31 cellular contexts compared by ENCODE assay signal in genomic region chr11:128865490-128865889, GRCh38. TPM values are rescaled to one million over a fixed set of nuclear protein-coding genes. Genes with fewer than 3 reads are reported as not detected.
A peak's percentile ranks its signal among the peaks of the same experiment; 100 is the strongest.
DNase-seq lines count a peak whose midpoint lies in the region; TF ChIP-seq lines count a peak whose summit lies in the region.
"Had no signal": no experiment of that assay in that cellular context is flagged by ENCODE, and none has a peak within 500 bp of the region (broad histone marks: within the 10 kb centered on the region; RNA-seq: fewer than 3 reads in every experiment).

No MANE protein-coding gene starts in this region.

- peaks cover 3% of the 10 kb centered on the region for H3K27me3 Mint-ChIP-seq in activated CD4-positive, alpha-beta T cell treated with anti-CD3 and anti-CD28 coated beads, Interleukin-2, amount 10 ng/mL, durations not matched to agents 24 days and 14 days

- H3K4me1 Mint-ChIP-seq in activated CD4-positive, alpha-beta T cell treated with anti-CD3 and anti-CD28 coated beads, Interleukin-2, amount 10 ng/mL, durations not matched to agents 24 days and 14 days: no peaks in the 10 kb centered on the region

- WGBS in GM23248 (ENCODE audit: low coverage in 1 of 2, low lambda C conversion rate in 2 of 2, missing lambda C conversion rate in 2 of 2), 2 experiments: 79 to 89% methylated on average over 1 of the region's 1 CpG

- peaks cover 33% of the 10 kb centered on the region for H3K4me1 ChIP-seq in GM23248 (ENCODE audit: insufficient read depth)
- H3K4me1 ChIP-seq: adrenal gland, Caco-2, neural progenitor cell, parathyroid adenoma had no signal

- H3K27ac ChIP-seq in GM23248: no peak overlapping the region
- H3K27ac ChIP-seq: adrenal gland, C4-2B, neural progenitor cell, parathyroid adenoma, right atrium auricular region had no signal

- H2AFZ ChIP-seq in GM23248: no peak overlapping the region
- H2AFZ ChIP-seq: neural progenitor cell, parathyroid adenoma had no signal

- no peaks in the 10 kb centered on the region for H3K36me3 Mint-ChIP-seq in activated CD4-positive, alpha-beta T cell treated with anti-CD3 and anti-CD28 coated beads, Interleukin-2, amount 10 ng/mL, durations not matched to agents 24 days and 14 days (ENCODE audit: low read depth)
- H3K36me3 Mint-ChIP-seq: memory B cell, neural progenitor cell had no signal

- H3K4me3 ChIP-seq in GM23248: no peak overlapping the region
- peak overlapping the region; percentile 49 for H3K4me3 ChIP-seq in epithelial cell of proximal tubule (ENCODE audit: low read depth, low read length)
- H3K4me3 ChIP-seq: adrenal gland, neural progenitor cell, right atrium auricular region, smooth muscle cell had no signal

- no peak overlapping the region for H3K27ac Mint-ChIP-seq in activated CD4-positive, alpha-beta T cell treated with anti-CD3 and anti-CD28 coated beads, Interleukin-2, amount 10 ng/mL, durations not matched to agents 24 days and 14 days
- H3K27ac Mint-ChIP-seq: memory B cell, neural progenitor cell had no signal

- no peaks in the 10 kb centered on the region; the same call in 1 of the 2 replicates for H3K27me3 ChIP-seq in GM23248 (replicated peaks; ENCODE audit: insufficient read depth)
- H3K27me3 ChIP-seq: adrenal gland, neural progenitor cell, right atrium auricular region had no signal

- H3K4me3 Mint-ChIP-seq in activated CD4-positive, alpha-beta T cell treated with anti-CD3 and anti-CD28 coated beads, Interleukin-2, amount 10 ng/mL, durations not matched to agents 24 days and 14 days: no peak overlapping the region
- H3K4me3 Mint-ChIP-seq: activated T-cell treated with anti-CD3 and anti-CD28 coated beads, Interleukin-2, amount 50 U/mL, for 4 hours; memory B cell; neural progenitor cell had no signal

- H3K4me2 ChIP-seq in GM23248 (ENCODE audit: unreplicated experiment): no peak overlapping the region
- H3K4me2 ChIP-seq: neural progenitor cell, smooth muscle cell had no signal

- DNase-seq in GM23248: peak; percentile 50
- DNase-seq in RPMI7951 (ENCODE audit: low read depth): peak; percentile 50
- DNase-seq in epithelial cell of proximal tubule (ENCODE audit: low read depth): peak; percentile 74
- DNase-seq in NCI-H146 treated with DMSO at 0.1 percent for 48 hours (lab: John Stamatoyannopoulos, UW; ENCODE audit: unreplicated experiment): no peak
- DNase-seq in superior temporal gyrus (ENCODE audit: extremely low spot score): no peak
- DNase-seq in ureter (ENCODE audit: low spot score): no peak
- no peak for DNase-seq in activated CD4-positive, alpha-beta T cell treated with anti-CD3 and anti-CD28 coated beads, Interleukin-2, amount 10 ng/mL, durations not matched to agents 24 days and 14 days
- DNase-seq: activated naive CD4-positive, alpha-beta T cell treated with Interleukin-2 at 50 U/mL for 16 hours; activated T-cell treated with anti-CD3 and anti-CD28 coated beads, Interleukin-2, amount 50 U/mL, for 4 hours; Caco-2; DND-41; effector CD4-positive, alpha-beta T cell; erythroblast; GOT3; NCI-H1105; NCI-H1930; NCI-H226; NCI-H748 treated with DMSO at 0.1 percent for 48 hours; stimulated activated CD4-positive, alpha-beta T cell treated with anti-CD3 and anti-CD28 coated beads, Interleukin-1b, Interleukin-23, amount 100 ng/mL, for 48 hours; stimulated activated CD8-positive, alpha-beta memory T cell treated with anti-CD3 and anti-CD28 coated beads, Interleukin-4, amount 100 ng/mL, for 48 hours; T-helper 2 cell; trophoblast cell had no signal

- peaks cover 21% of the 10 kb centered on the region for H3F3A ChIP-seq in GM23248 (ENCODE audit: insufficient read depth)

- H3K9ac ChIP-seq in GM23248: no peak overlapping the region
- H3K9ac ChIP-seq: neural progenitor cell, parathyroid adenoma had no signal

- no peaks in the 10 kb centered on the region for H3K9me2 ChIP-seq in GM23248 (ENCODE audit: insufficient read depth)

- TF ChIP-seq CTCF in epithelial cell of proximal tubule (conservative IDR thresholded peaks at IDR 0.05; ENCODE audit: low read depth, low read length): no peak

- no peaks in the 10 kb centered on the region for H3K9me3 Mint-ChIP-seq in activated CD4-positive, alpha-beta T cell treated with anti-CD3 and anti-CD28 coated beads, Interleukin-2, amount 10 ng/mL, durations not matched to agents 24 days and 14 days
- H3K9me3 Mint-ChIP-seq: activated T-cell treated with anti-CD3 and anti-CD28 coated beads, Interleukin-2, amount 50 U/mL, for 4 hours; memory B cell had no signal

- H3K36me3 ChIP-seq in GM23248 (ENCODE audit: low read depth): no peaks in the 10 kb centered on the region
- H3K36me3 ChIP-seq: adrenal gland, neural progenitor cell, right atrium auricular region had no signal

- no peaks in the 10 kb centered on the region for H4K20me1 ChIP-seq in GM23248 (ENCODE audit: insufficient read depth)

- in situ Hi-C loops in GM23248 (cut with MboI): no loop called here

- no peaks in the 10 kb centered on the region for H3K79me2 ChIP-seq in GM23248 (ENCODE audit: insufficient read depth)
- H3K79me2 ChIP-seq: parathyroid adenoma had no signal

- intact Hi-C loops in activated CD4-positive, alpha-beta T cell treated with anti-CD3 and anti-CD28 coated beads, Interleukin-2, amount 10 ng/mL, durations not matched to agents 24 days and 14 days (cut with micrococcal nuclease): loop anchor here (5.0 kb wide), 1 partner anchor 578 kb away; no protein-coding TSS in a partner anchor

- no peaks in the 10 kb centered on the region for H3K9me3 ChIP-seq in GM23248 (ENCODE audit: low read depth)
- H3K9me3 ChIP-seq: adrenal gland, right atrium auricular region had no signal

RNA-seq across cellular contexts. Expression of gene KCNJ1, which starts 1.6 kb away (rescaled TPM):
- total RNA-seq in GM23248 (2014; rRNA removed; shearing (Covaris generic)): not detected in 2 replicates
- polyA plus RNA-seq in GM23248 (2016; fragmentation: Nextera tagmentation; extraction: Ambion mirVana): not detected in 2 replicates
- not detected in 2 replicates for total RNA-seq in RPMI7951 (2014; rRNA removed; shearing (Covaris generic))
- not detected in 2 replicates for total RNA-seq in epithelial cell of proximal tubule
- not detected for total RNA-seq in ureter
- total RNA-seq in activated CD4-positive, alpha-beta T cell treated with anti-CD3 and anti-CD28 coated beads, Interleukin-2, amount 10 ng/mL, durations not matched to agents 24 days and 14 days: not detected in 2 replicates
- total RNA-seq: activated CD8-positive, alpha-beta memory T cell treated with anti-CD3 and anti-CD28 coated beads for 36 hours; activated T-cell treated with anti-CD3 and anti-CD28 coated beads, Interleukin-2, amount 50 U/mL, for 4 hours; adrenal gland; Caco-2; right atrium auricular region; Right ventricle myocardium inferior had no signal
- polyA plus RNA-seq: smooth muscle cell had no signal

RNA-seq across cellular contexts. Expression of gene KCNJ5, which starts 25.7 kb away (rescaled TPM):
- total RNA-seq in GM23248 (2014; rRNA removed; shearing (Covaris generic)): under 0.01 TPM in 1 of 2 replicates, not detected in the other
- not detected in 2 replicates for polyA plus RNA-seq in GM23248 (2016; fragmentation: Nextera tagmentation; extraction: Ambion mirVana)
- under 0.01 TPM in 1 of 2 replicates, not detected in the other for total RNA-seq in RPMI7951 (2014; rRNA removed; shearing (Covaris generic))
- 0.22 and 0.23 TPM in 2 replicates for total RNA-seq in epithelial cell of proximal tubule
- total RNA-seq in ureter: 0.94 TPM
- not detected in 2 replicates for total RNA-seq in activated CD4-positive, alpha-beta T cell treated with anti-CD3 and anti-CD28 coated beads, Interleukin-2, amount 10 ng/mL, durations not matched to agents 24 days and 14 days
- total RNA-seq: activated CD8-positive, alpha-beta memory T cell treated with anti-CD3 and anti-CD28 coated beads for 36 hours; activated T-cell treated with anti-CD3 and anti-CD28 coated beads, Interleukin-2, amount 50 U/mL, for 4 hours; Caco-2; smooth muscle cell had no signal

Comparison
In these comparisons a context has a peak if more than half of its experiments do, and no peak if none do; other contexts are left out.
1. DNase-seq: peak in GM23248 (single experiment), RPMI7951 (single experiment) and epithelial cell of proximal tubule (single experiment); none in NCI-H146 treated with DMSO at 0.1 percent for 48 hours (single experiment), superior temporal gyrus (single experiment), ureter (single experiment) and activated CD4-positive, alpha-beta T cell treated with anti-CD3 and anti-CD28 coated beads, Interleukin-2, amount 10 ng/mL, durations not matched to agents 24 days and 14 days (single experiment).